Comparison of ENCODE assay signal across 13 cellular contexts in the genomic region with DNA sequence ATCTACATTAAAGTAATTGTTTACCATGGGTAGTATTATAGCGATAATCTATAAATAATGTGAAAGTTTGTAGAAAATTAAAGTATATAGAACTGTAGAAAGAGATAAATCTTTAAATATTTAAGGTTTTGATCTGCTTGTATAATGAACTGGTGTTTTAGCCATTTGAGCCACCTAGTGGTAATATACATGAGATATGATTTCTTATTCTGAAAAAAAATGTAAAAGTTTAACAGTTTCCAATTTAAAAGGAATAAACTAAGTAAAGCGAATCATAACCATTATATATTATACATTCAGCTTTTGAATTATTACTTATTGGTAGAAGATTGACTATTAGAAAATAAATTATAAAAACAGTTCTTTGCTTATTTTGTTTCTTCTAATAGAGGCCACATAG.
DNase-seq lines count a peak whose midpoint lies in the region; ATAC-seq and TF ChIP-seq lines count a peak whose summit lies in the region.
"Had no signal": no experiment of that assay in that cellular context is flagged by ENCODE, and none has a peak within 500 bp of the region (broad histone marks: within the 10 kb centered on the region; RNA-seq: fewer than 3 reads in every experiment).

No MANE protein-coding gene starts in this region.

- no peak overlapping the region for H3K27ac Mint-ChIP-seq in activated naive CD4-positive, alpha-beta T cell treated with anti-CD3 and anti-CD28 coated beads, Interleukin-2, amount 10 ng/mL, durations not matched to agents 7 days and 5 days
- H3K27ac Mint-ChIP-seq: activated naive CD8-positive, alpha-beta T cell; stimulated activated naive B cell treated with anti-CD40 and anti-IgM and Interleukin-4, amounts not matched to agents 10 μg/mL and 1 μg/mL and 100 μg/mL, for 72 hours had no signal

- peaks cover 9% of the 10 kb centered on the region for H3K4me1 Mint-ChIP-seq in activated naive CD4-positive, alpha-beta T cell treated with anti-CD3 and anti-CD28 coated beads, Interleukin-2, amount 10 ng/mL, durations not matched to agents 7 days and 5 days

- no peaks in the 10 kb centered on the region for H3K36me3 ChIP-seq in MG63

- TF ChIP-seq CTCF in AG04449 (IDR thresholded peaks at IDR 0.05; ENCODE audit: insufficient read depth, low read length, missing control alignments), result peak; percentile 24
- TF ChIP-seq CTCF in GM10248 (IDR thresholded peaks at IDR 0.05; ENCODE audit: control extremely low read depth, extremely low read depth, low read depth, missing control alignments), result peak; percentile 35
- TF ChIP-seq CTCF in VCaP (conservative IDR thresholded peaks at IDR 0.05), result peak; percentile 73
- TF ChIP-seq CTCF in foreskin keratinocyte (conservative IDR thresholded peaks at IDR 0.05), result peak; percentile 63

- H3K4me1 ChIP-seq in foreskin keratinocyte, result no peaks in the 10 kb centered on the region

- CTCF ChIA-PET in AG04449 (lab: Yijun Ruan, JAX), result interaction anchor here (0.9 to 10.4 kb wide), 14 partner anchors 9 to 373 kb away, joined by 3 to 197 read pairs (median 6); no protein-coding TSS in a partner anchor
- CTCF ChIA-PET in GM10248 (lab: Yijun Ruan, JAX), result interaction anchor here (1.1 to 11.5 kb wide), 8 partner anchors 10 to 215 kb away, joined by 3 to 126 read pairs (median 4); no protein-coding TSS in a partner anchor
- CTCF ChIA-PET in activated naive CD4-positive, alpha-beta T cell treated with anti-CD3 and anti-CD28 coated beads, Interleukin-2, amount 10 ng/mL, durations not matched to agents 7 days and 5 days (lab: Charles Lee), result interaction anchor here (1.1 to 7.5 kb wide), 8 partner anchors 9 to 236 kb away, joined by 3 to 78 read pairs (median 9); no protein-coding TSS in a partner anchor

- no peak for ATAC-seq in foreskin keratinocyte
- ATAC-seq: stimulated activated naive B cell treated with anti-CD40 and anti-IgM and Interleukin-4, amounts not matched to agents 10 μg/mL and 1 μg/mL and 100 μg/mL, for 72 hours had no signal

- no peaks in the 10 kb centered on the region for H3K36me3 Mint-ChIP-seq in activated naive CD4-positive, alpha-beta T cell treated with anti-CD3 and anti-CD28 coated beads, Interleukin-2, amount 10 ng/mL, durations not matched to agents 7 days and 5 days
- H3K36me3 Mint-ChIP-seq: activated naive CD8-positive, alpha-beta T cell; stimulated activated naive B cell treated with anti-CD40 and anti-IgM and Interleukin-4, amounts not matched to agents 10 μg/mL and 1 μg/mL and 100 μg/mL, for 72 hours had no signal

- DNase-seq in AG04449 (ENCODE audit: low read depth, low spot score) (no peak), GM10248 (ENCODE audit: extremely low spot score) (no peak), foreskin keratinocyte (no peak), MG63 (no peak), OCI-M2 (lab: John Stamatoyannopoulos, UW; ENCODE audit: unreplicated experiment) (no peak), Ammon's horn (ENCODE audit: low spot score) (no peak)
- no peak for DNase-seq in activated naive CD4-positive, alpha-beta T cell treated with anti-CD3 and anti-CD28 coated beads, Interleukin-2, amount 10 ng/mL, durations not matched to agents 7 days and 5 days
- DNase-seq: NCI-H524 treated with DMSO at 0.1 percent for 48 hours; retina; stimulated activated naive B cell treated with anti-CD40 and anti-IgM and Interleukin-4, amounts not matched to agents 10 μg/mL and 1 μg/mL and 100 μg/mL, for 72 hours had no signal

- POLR2A ChIA-PET in AG04449 (lab: Yijun Ruan, JAX), result interaction anchor here (0.6 kb wide), 1 partner anchor 235 kb away, joined by 3 read pairs; no protein-coding TSS in a partner anchor
- POLR2A ChIA-PET in GM10248 (lab: Yijun Ruan, JAX), result no interaction called here

- H3K27ac ChIP-seq in VCaP (no peak overlapping the region), foreskin keratinocyte (no peak overlapping the region)
- H3K27ac ChIP-seq: HL-60 had no signal

- H3K9me3 Mint-ChIP-seq in activated naive CD4-positive, alpha-beta T cell treated with anti-CD3 and anti-CD28 coated beads, Interleukin-2, amount 10 ng/mL, durations not matched to agents 7 days and 5 days, result no peaks in the 10 kb centered on the region
- H3K9me3 Mint-ChIP-seq: stimulated activated naive B cell treated with anti-CD40 and anti-IgM and Interleukin-4, amounts not matched to agents 10 μg/mL and 1 μg/mL and 100 μg/mL, for 72 hours had no signal

- H3K9me3 ChIP-seq in MG63, result no peaks in the 10 kb centered on the region

- no peaks in the 10 kb centered on the region for H3K27me3 ChIP-seq in foreskin keratinocyte
- no peaks in the 10 kb centered on the region for H3K27me3 ChIP-seq in MG63

- H3K27me3 Mint-ChIP-seq in activated naive CD4-positive, alpha-beta T cell treated with anti-CD3 and anti-CD28 coated beads, Interleukin-2, amount 10 ng/mL, durations not matched to agents 7 days and 5 days, result no peaks in the 10 kb centered on the region
- H3K27me3 Mint-ChIP-seq: activated naive CD8-positive, alpha-beta T cell had no signal

- no peak overlapping the region for H3K4me3 ChIP-seq in AG04449 (ENCODE audit: low read depth, low read length)
- no peak overlapping the region for H3K4me3 ChIP-seq in MG63

- no peak overlapping the region for H3K4me3 Mint-ChIP-seq in activated naive CD4-positive, alpha-beta T cell treated with anti-CD3 and anti-CD28 coated beads, Interleukin-2, amount 10 ng/mL, durations not matched to agents 7 days and 5 days
- H3K4me3 Mint-ChIP-seq: activated naive CD8-positive, alpha-beta T cell; stimulated activated naive B cell treated with anti-CD40 and anti-IgM and Interleukin-4, amounts not matched to agents 10 μg/mL and 1 μg/mL and 100 μg/mL, for 72 hours had no signal
